Comparison of ENCODE assay signal across 32 cellular contexts in genomic region chrX:56462389-56462788, GRCh38.
DNase-seq lines count a peak whose midpoint lies in the region; ATAC-seq, FAIRE-seq and TF ChIP-seq lines count a peak whose summit lies in the region.
"Had no signal": no experiment of that assay in that cellular context is flagged by ENCODE, and none has a peak within 500 bp of the region (broad histone marks: within the 10 kb centered on the region; RNA-seq: fewer than 3 reads in every experiment).

No MANE protein-coding gene starts in this region.

- H3K4me3 Mint-ChIP-seq in activated naive CD4-positive, alpha-beta T cell treated with anti-CD3 and anti-CD28 coated beads for 36 hours: no peak overlapping the region
- no peak overlapping the region for H3K4me3 Mint-ChIP-seq in activated CD4-positive, alpha-beta T cell treated with anti-CD3 and anti-CD28 coated beads for 36 hours
- H3K4me3 Mint-ChIP-seq: activated naive CD8-positive, alpha-beta T cell treated with anti-CD3 and anti-CD28 coated beads for 36 hours; CD4-positive, alpha-beta T cell; naive thymus-derived CD8-positive, alpha-beta T cell had no signal

- no peak for TF ChIP-seq CTCF in pancreas (IDR thresholded peaks at IDR 0.05)

- no peaks in the 10 kb centered on the region for H3K27me3 Mint-ChIP-seq in activated naive CD4-positive, alpha-beta T cell treated with anti-CD3 and anti-CD28 coated beads for 36 hours (ENCODE audit: low read depth)
- H3K27me3 Mint-ChIP-seq in activated CD4-positive, alpha-beta T cell treated with anti-CD3 and anti-CD28 coated beads for 36 hours: no peaks in the 10 kb centered on the region
- H3K27me3 Mint-ChIP-seq: activated naive CD8-positive, alpha-beta T cell treated with anti-CD3 and anti-CD28 coated beads for 36 hours; CD4-positive, alpha-beta T cell; naive thymus-derived CD8-positive, alpha-beta T cell had no signal

- no peak overlapping the region for H3K4me3 ChIP-seq in pancreas
- H3K4me3 ChIP-seq: heart right ventricle, lower lobe of right lung, MG63, Peyer's patch, prostate gland, SJCRH30, tibial nerve had no signal

- peak overlapping the region in 1 of 2 donors; percentile 4 for H3K27ac Mint-ChIP-seq in activated naive CD4-positive, alpha-beta T cell treated with anti-CD3 and anti-CD28 coated beads, Interleukin-2, amount 50 U/mL, for 72 hours
- H3K27ac Mint-ChIP-seq in activated naive CD4-positive, alpha-beta T cell treated with anti-CD3 and anti-CD28 coated beads for 36 hours: no peak overlapping the region
- H3K27ac Mint-ChIP-seq in activated CD4-positive, alpha-beta T cell treated with anti-CD3 and anti-CD28 coated beads for 36 hours: no peak overlapping the region
- H3K27ac Mint-ChIP-seq: activated naive CD8-positive, alpha-beta T cell treated with anti-CD3 and anti-CD28 coated beads for 36 hours; CD4-positive, alpha-beta T cell had no signal

- POLR2A ChIA-PET in activated CD4-positive, alpha-beta T cell treated with anti-CD3 and anti-CD28 coated beads for 36 hours (lab: Charles Lee): no interaction called here

- CTCF ChIA-PET in activated naive CD4-positive, alpha-beta T cell treated with anti-CD3 and anti-CD28 coated beads for 36 hours (lab: Charles Lee): no interaction called here
- CTCF ChIA-PET in activated CD4-positive, alpha-beta T cell treated with anti-CD3 and anti-CD28 coated beads for 36 hours (lab: Charles Lee): interaction anchor here (1.1 kb wide), 1 partner anchor 266 kb away, joined by 4 read pairs; no protein-coding TSS in a partner anchor

- H3K4me1 Mint-ChIP-seq in activated naive CD4-positive, alpha-beta T cell treated with anti-CD3 and anti-CD28 coated beads for 36 hours (ENCODE audit: low read depth): peaks cover 24% of the 10 kb centered on the region
- H3K4me1 Mint-ChIP-seq in activated CD4-positive, alpha-beta T cell treated with anti-CD3 and anti-CD28 coated beads for 36 hours: peaks cover 5% of the 10 kb centered on the region

- intact Hi-C loops in activated naive CD4-positive, alpha-beta T cell treated with anti-CD3 and anti-CD28 coated beads for 36 hours (cut with micrococcal nuclease): loop anchor here (2.0 to 10.0 kb wide), 5 partner anchors 35 to 264 kb away; partner anchors contain the start of gene UBQLN2
- intact Hi-C loops in pancreas (cut with DNase I): no loop called here
- intact Hi-C loops in activated CD4-positive, alpha-beta T cell treated with anti-CD3 and anti-CD28 coated beads for 36 hours (cut with DNase I, micrococcal nuclease): loop anchor here (2.0 kb wide), 2 partner anchors 264 to 270 kb away; no protein-coding TSS in a partner anchor

- no peaks in the 10 kb centered on the region for H3K9me3 ChIP-seq in pancreas
- H3K9me3 ChIP-seq: lower lobe of right lung, MG63, Peyer's patch, prostate gland, SJCRH30, tibial nerve had no signal

- H3K36me3 Mint-ChIP-seq in activated naive CD4-positive, alpha-beta T cell treated with anti-CD3 and anti-CD28 coated beads, Interleukin-2, amount 50 U/mL, for 72 hours: peaks cover 31 to 36% of the 10 kb centered on the region in 2 donors
- peaks cover 26% of the 10 kb centered on the region for H3K36me3 Mint-ChIP-seq in activated naive CD4-positive, alpha-beta T cell treated with anti-CD3 and anti-CD28 coated beads for 36 hours (ENCODE audit: low read depth)
- peaks cover 5% of the 10 kb centered on the region for H3K36me3 Mint-ChIP-seq in activated CD4-positive, alpha-beta T cell treated with anti-CD3 and anti-CD28 coated beads for 36 hours (ENCODE audit: low read depth)

- peak; percentile 40 to 45 for ATAC-seq in activated naive CD4-positive, alpha-beta T cell treated with anti-CD3 and anti-CD28 coated beads, Interleukin-2, amount 50 U/mL, for 72 hours
- ATAC-seq in pancreas: no peak
- no peak for ATAC-seq in activated CD4-positive, alpha-beta T cell treated with anti-CD3 and anti-CD28 coated beads for 36 hours
- ATAC-seq: heart right ventricle; lower lobe of right lung; naive thymus-derived CD8-positive, alpha-beta T cell had no signal

- peak; percentile 49 for FAIRE-seq in colon (lab: Jason Lieb, UNC)
- FAIRE-seq in pancreas (lab: Jason Lieb, UNC): peak; percentile 82
- FAIRE-seq in RCC 7860 (lab: Jason Lieb, UNC): no peak
- FAIRE-seq: H1 had no signal

- no peaks in the 10 kb centered on the region for H3K4me1 ChIP-seq in pancreas
- H3K4me1 ChIP-seq: heart right ventricle, lower lobe of right lung, Peyer's patch, prostate gland, SJCRH30, tibial nerve had no signal

- H3K36me3 ChIP-seq in pancreas: no peaks in the 10 kb centered on the region
- H3K36me3 ChIP-seq: heart right ventricle, lower lobe of right lung, MG63, Peyer's patch, prostate gland, SJCRH30, tibial nerve had no signal

- no peaks in the 10 kb centered on the region for H3K27me3 ChIP-seq in pancreas
- H3K27me3 ChIP-seq: heart right ventricle, MG63, Peyer's patch, SJCRH30, tibial nerve had no signal

- DNase-seq in activated naive CD4-positive, alpha-beta T cell treated with anti-CD3 and anti-CD28 coated beads, Interleukin-2, amount 50 U/mL, for 72 hours (ENCODE audit: low spot score in 2 of 2): no peak
- DNase-seq in activated naive CD4-positive, alpha-beta T cell treated with anti-CD3 and anti-CD28 coated beads for 36 hours: no peak
- peak; percentile 0 for DNase-seq in NCI-H748 treated with DMSO at 0.1 percent for 48 hours (lab: John Stamatoyannopoulos, UW)
- DNase-seq in pancreas: no peak
- DNase-seq in COLO668 (lab: John Stamatoyannopoulos, UW; ENCODE audit: unreplicated experiment): no peak
- no peak for DNase-seq in activated CD4-positive, alpha-beta T cell treated with anti-CD3 and anti-CD28 coated beads for 36 hours
- DNase-seq in RCC 7860 (ENCODE audit: low spot score): no peak
- DNase-seq: activated CD4-positive, alpha-beta T cell treated with anti-CD3 and anti-CD28 coated beads, Interleukin-2, amount 50 U/mL, for 4 hours; activated CD4-positive, CD25-positive, alpha-beta regulatory T cell; activated effector memory CD4-positive, alpha-beta T cell treated with Interleukin-2 at 50 U/mL for 16 hours; activated naive CD8-positive, alpha-beta T cell treated with anti-CD3 and anti-CD28 coated beads for 36 hours; AML-193; caudate nucleus; CD4-positive, alpha-beta T cell; foreskin melanocyte; heart right ventricle; kidney glomerular epithelial cell; lower lobe of right lung; MG63; naive thymus-derived CD8-positive, alpha-beta T cell; NCI-H2081 treated with DMSO at 0.1 percent for 48 hours; NCI-H345; NCI-H69; nucleus accumbens; Peyer's patch; SJCRH30; stimulated activated CD4-positive, alpha-beta T cell treated with anti-CD3 and anti-CD28 coated beads, Interleukin-4, amount 100 ng/mL, for 24 hours had no signal

- no peak overlapping the region for H3K27ac ChIP-seq in pancreas
- H3K27ac ChIP-seq: heart right ventricle, KMS-11, lower lobe of right lung, Peyer's patch, prostate gland, SJCRH30, tibial nerve had no signal

- peaks cover 5 to 10% of the 10 kb centered on the region in 2 donors for H3K9me3 Mint-ChIP-seq in activated naive CD4-positive, alpha-beta T cell treated with anti-CD3 and anti-CD28 coated beads, Interleukin-2, amount 50 U/mL, for 72 hours
- H3K9me3 Mint-ChIP-seq in activated naive CD4-positive, alpha-beta T cell treated with anti-CD3 and anti-CD28 coated beads for 36 hours: peaks cover 36% of the 10 kb centered on the region
- H3K9me3 Mint-ChIP-seq in activated CD4-positive, alpha-beta T cell treated with anti-CD3 and anti-CD28 coated beads for 36 hours (ENCODE audit: low read depth): peaks cover 17% of the 10 kb centered on the region

Comparison
In these comparisons a context has a peak if more than half of its experiments do, and no peak if none do; other contexts are left out.
1. ATAC-seq: peak in activated naive CD4-positive, alpha-beta T cell treated with anti-CD3 and anti-CD28 coated beads, Interleukin-2, amount 50 U/mL, for 72 hours (2 of 2); none in pancreas (0 of 4) and activated CD4-positive, alpha-beta T cell treated with anti-CD3 and anti-CD28 coated beads for 36 hours (single experiment).
2. intact Hi-C loops: an anchor here in activated naive CD4-positive, alpha-beta T cell treated with anti-CD3 and anti-CD28 coated beads for 36 hours (2.0 to 10.0 kb wide) and activated CD4-positive, alpha-beta T cell treated with anti-CD3 and anti-CD28 coated beads for 36 hours (2.0 kb wide); none called in pancreas.